ENCODE assay signal across 11 cellular contexts in the genomic region with DNA sequence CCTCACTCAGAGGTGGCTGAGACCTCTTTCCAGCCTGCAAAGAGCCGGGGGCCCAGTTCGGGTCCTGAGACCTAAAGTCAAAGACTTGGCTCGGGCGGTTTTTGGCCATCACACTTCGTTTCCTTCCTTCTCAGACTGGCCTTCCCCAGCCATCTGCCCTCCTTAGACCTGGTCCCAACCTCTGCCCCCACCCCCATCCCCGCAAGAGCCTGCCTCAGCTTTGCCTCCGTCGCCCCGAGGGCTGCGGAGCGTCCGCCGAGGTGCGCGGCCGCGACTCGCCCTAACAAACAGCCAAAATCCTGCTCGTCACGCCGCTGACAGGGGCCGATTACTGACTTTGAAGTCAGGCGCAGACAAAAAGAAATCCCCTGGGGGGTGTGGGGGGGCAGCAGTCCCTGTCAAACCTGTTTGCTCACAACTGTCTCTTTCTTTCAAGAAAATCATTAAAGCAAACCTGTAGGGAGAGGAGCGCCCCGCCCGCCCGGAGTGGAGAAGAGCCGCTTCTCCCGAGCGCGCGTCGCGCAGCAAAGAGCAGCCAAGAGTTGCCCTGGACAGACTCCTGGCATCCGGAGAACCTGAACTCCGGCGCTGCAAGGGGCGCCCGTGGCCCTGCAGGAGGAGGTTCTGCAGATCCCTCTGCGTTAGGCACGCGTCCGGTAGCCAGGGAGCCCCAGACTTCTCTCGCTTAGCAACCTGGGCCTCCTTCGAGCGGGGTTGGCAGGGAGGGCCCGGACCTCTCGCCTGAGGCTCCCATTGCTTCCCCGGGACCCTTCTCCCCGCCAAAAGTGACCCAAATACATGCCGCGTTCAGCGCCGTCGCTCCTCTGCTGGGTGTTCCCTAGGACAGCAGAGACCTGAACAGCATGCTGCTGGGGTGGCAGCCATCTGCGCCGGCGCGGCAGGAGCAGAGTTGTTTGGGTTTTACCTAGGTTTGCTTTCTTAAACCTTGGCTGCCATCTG. TPM values are rescaled to one million over a fixed set of nuclear protein-coding genes. Genes with fewer than 3 reads are reported as not detected.
DNase-seq lines count a peak whose midpoint lies in the region; ATAC-seq and TF ChIP-seq lines count a peak whose summit lies in the region.
"Had no signal": no experiment of that assay in that cellular context is flagged by ENCODE, and none has a peak within 500 bp of the region (broad histone marks: within the 10 kb centered on the region; RNA-seq: fewer than 3 reads in every experiment).

No MANE protein-coding gene starts in this region.

- H3K36me3 Mint-ChIP-seq in neural crest cell (ENCODE audit: low read depth): no peaks in the 10 kb centered on the region

- no peaks in the 10 kb centered on the region for H3K9me3 Mint-ChIP-seq in neural crest cell

- ATAC-seq in esophagus mucosa: peak; percentile 83
- no peak for ATAC-seq in HG02884 (IDR thresholded peaks at IDR 0.05; ENCODE audit: unreplicated experiment)

- no peaks in the 10 kb centered on the region for H3K36me3 ChIP-seq in ACC112 (ENCODE audit: insufficient read depth, low read length)

- peak overlapping the region; percentile 75 for H3K4me3 Mint-ChIP-seq in neural crest cell

- no peaks in the 10 kb centered on the region for H3K79me2 ChIP-seq in ACC112 (ENCODE audit: control insufficient read depth, insufficient read depth, low read length, unreplicated experiment)

- DNase-seq in HFF-Myc (ENCODE audit: extremely low read depth, low read depth) (no peak), neural crest cell (ENCODE audit: low read depth, low spot score) (peak; percentile 19), UCSD-AML1 (lab: John Stamatoyannopoulos, UW; ENCODE audit: unreplicated experiment) (no peak), NCI-H510A treated with DMSO at 0.1 percent for 48 hours (lab: John Stamatoyannopoulos, UW) (no peak), pons (ENCODE audit: low spot score) (no peak)
- DNase-seq: MV-4-11, SHP77 had no signal

- peaks cover 3% of the 10 kb centered on the region for H3K4me1 ChIP-seq in ACC112 (ENCODE audit: control insufficient read depth, insufficient read depth, low read length, unreplicated experiment)

- peaks cover 42% of the 10 kb centered on the region for H3K4me1 Mint-ChIP-seq in neural crest cell

- peaks cover 100% of the 10 kb centered on the region for H3K27me3 ChIP-seq in ACC112 (ENCODE audit: insufficient read depth, low read length)

- peak overlapping the region; percentile 75 for H3K4me3 ChIP-seq in ACC112 (ENCODE audit: low read depth, low read length)
- H3K4me3 ChIP-seq in HFF-Myc (replicated peaks; ENCODE audit: low read depth, low read length): peak overlapping the region; percentile 7; the same call in 1 of the 2 replicates

- H3K27ac ChIP-seq in ACC112 (ENCODE audit: low read depth, low read length): no peak overlapping the region

- H2AFZ ChIP-seq in ACC112 (ENCODE audit: low read length, unreplicated experiment): no peak overlapping the region

- peaks cover 100% of the 10 kb centered on the region for H3K27me3 Mint-ChIP-seq in neural crest cell (ENCODE audit: low read depth)

- no peak for TF ChIP-seq CTCF in HFF-Myc (IDR thresholded peaks at IDR 0.05; ENCODE audit: low read depth, low read length, missing control alignments)
- no peak for TF ChIP-seq CTCF in neural crest cell (conservative IDR thresholded peaks at IDR 0.05)

- no peak overlapping the region for H3K27ac Mint-ChIP-seq in neural crest cell (ENCODE audit: unreplicated experiment)

RNA-seq across cellular contexts. Expression of gene SOX14, which starts 4.5 kb away (rescaled TPM):
- total RNA-seq in esophagus mucosa (not detected), neural crest cell (0.18 and 0.37 TPM in 2 replicates)
- total RNA-seq: mononuclear cell had no signal
